In the genomic region with DNA sequence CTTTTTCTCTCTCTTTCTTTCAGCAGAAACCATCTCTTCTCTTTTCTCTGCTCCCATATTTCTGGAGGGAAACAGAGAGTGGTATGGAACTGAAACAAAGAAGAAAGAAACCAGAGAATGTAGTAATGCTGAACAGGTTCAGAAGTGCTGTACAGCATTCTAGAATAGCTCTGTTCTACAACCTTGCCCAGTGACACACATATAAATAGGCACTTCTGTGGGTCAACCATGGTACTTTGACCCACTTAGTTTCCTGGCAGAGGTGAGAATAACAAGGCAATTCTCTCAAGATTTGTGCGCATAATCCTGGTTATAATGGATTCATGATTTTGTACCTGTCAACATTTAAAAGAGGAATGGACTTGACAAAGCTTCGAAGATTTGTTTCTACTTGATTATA, we compare ENCODE assay signal across 27 cellular contexts. TPM values are rescaled to one million over a fixed set of nuclear protein-coding genes. Genes with fewer than 3 reads are reported as not detected.
"Had no signal": no experiment of that assay in that cellular context is flagged by ENCODE, and none has a peak within 500 bp of the region (broad histone marks: within the 10 kb centered on the region; RNA-seq: fewer than 3 reads in every experiment).

No MANE protein-coding gene starts in this region.

- H3K4me2 ChIP-seq: KMS-11 had no signal

- H3K27me3 ChIP-seq: adrenal gland, breast epithelium, Peyer's patch had no signal

- H3K27ac ChIP-seq: adrenal gland, breast epithelium, KMS-11, RWPE1 had no signal

- H3K4me1 ChIP-seq: breast epithelium had no signal

- H3K4me3 ChIP-seq: adrenal gland, breast epithelium, Peyer's patch had no signal

- H3K9ac ChIP-seq: KMS-11 had no signal

- H3K36me3 ChIP-seq: adrenal gland, breast epithelium, Peyer's patch had no signal

- DNase-seq: activated CD4-positive, alpha-beta memory T cell treated with anti-CD3 and anti-CD28 coated beads, Interleukin-2, amount 10 ng/mL, durations not matched to agents 7 days and 5 days; activated CD4-positive, alpha-beta T cell treated with anti-CD3 and anti-CD28 coated beads for 36 hours; activated CD4-positive, alpha-beta T cell treated with anti-CD3 and anti-CD28 coated beads, Interleukin-2, amount 50 U/mL, for 1 hour; activated gamma-delta T cell; activated naive CD4-positive, alpha-beta T cell treated with anti-CD3 and anti-CD28 coated beads, Interleukin-2, amount 50 U/mL, for 16 hours; activated naive CD8-positive, alpha-beta T cell treated with anti-CD3 and anti-CD28 coated beads, Interleukin-2, amount 10 ng/mL, durations not matched to agents 7 days and 5 days; activated T-cell treated with anti-CD3 and anti-CD28 coated beads for 4 hours; activated T-cell treated with anti-CD3 and anti-CD28 coated beads, Interleukin-2, amount 50 U/mL, for 48 hours; adrenal gland; anterior cingulate cortex; caudate nucleus; NCI-H1105 treated with DMSO at 0.1 percent for 48 hours; NCI-H1436 treated with DMSO at 0.1 percent for 48 hours; NCI-H187; NCI-H2081; NCI-H510A treated with DMSO at 0.1 percent for 48 hours; NCI-H69; Peyer's patch; SHP77 treated with DMSO at 0.1 percent for 48 hours; T-helper 17 cell; T-helper 9 cell had no signal

- H3K9me3 ChIP-seq: adrenal gland, breast epithelium, Peyer's patch had no signal

- ATAC-seq: activated CD4-positive, alpha-beta T cell treated with anti-CD3 and anti-CD28 coated beads for 36 hours; activated T-helper 17 cell treated with anti-CD3 and anti-CD28 coated beads, Interleukin-2, amount 50 U/mL, for 72 hours; T-helper 17 cell had no signal

RNA-seq across cellular contexts. Expression of gene CFAP91, which starts 12.3 kb away (rescaled TPM):
- total RNA-seq: activated CD4-positive, alpha-beta memory T cell treated with anti-CD3 and anti-CD28 coated beads, Interleukin-2, amount 10 ng/mL, durations not matched to agents 7 days and 5 days; MCF 10A; SK-MEL-5 had no signal
